In the genomic region with DNA sequence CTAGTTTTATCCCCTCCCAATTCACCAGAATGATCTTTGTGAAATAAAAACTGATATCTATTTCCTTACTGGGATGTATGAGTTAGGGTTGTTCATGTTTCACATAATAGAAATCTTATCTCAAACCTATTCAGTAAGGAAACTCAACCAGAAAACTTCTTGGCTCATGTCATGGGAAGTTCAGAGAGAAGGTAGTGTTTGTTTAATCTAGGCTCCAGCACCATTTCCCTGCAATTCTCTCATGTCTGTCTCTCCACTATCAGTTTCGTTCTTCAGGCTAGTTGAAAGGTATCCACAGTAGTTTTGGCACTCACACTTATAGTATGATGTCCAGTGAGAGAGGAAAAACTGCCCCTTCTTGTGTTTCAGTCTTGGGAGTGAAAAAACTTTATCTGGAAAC, we compare ENCODE assay signal across 29 cellular contexts. TPM values are rescaled to one million over a fixed set of nuclear protein-coding genes. Genes with fewer than 3 reads are reported as not detected.
"Had no signal": no experiment of that assay in that cellular context is flagged by ENCODE, and none has a peak within 500 bp of the region (broad histone marks: within the 10 kb centered on the region; RNA-seq: fewer than 3 reads in every experiment).

No MANE protein-coding gene starts in this region.

- ATAC-seq: activated CD8-positive, alpha-beta T cell treated with anti-CD3 and anti-CD28 coated beads, Interleukin-2, amount 10 ng/mL, durations not matched to agents 7 days and 5 days; PC-3; WTC11 had no signal

- H3K4me1 Mint-ChIP-seq: activated naive CD8-positive, alpha-beta T cell treated with anti-CD3 and anti-CD28 coated beads, Interleukin-2, amount 10 ng/mL, durations not matched to agents 7 days and 5 days; WTC11 had no signal

- H3K36me3 Mint-ChIP-seq: activated naive CD8-positive, alpha-beta T cell treated with anti-CD3 and anti-CD28 coated beads, Interleukin-2, amount 10 ng/mL, durations not matched to agents 7 days and 5 days had no signal

- H3K27ac Mint-ChIP-seq: activated CD8-positive, alpha-beta T cell treated with anti-CD3 and anti-CD28 coated beads, Interleukin-2, amount 10 ng/mL, durations not matched to agents 7 days and 5 days; activated naive CD8-positive, alpha-beta T cell treated with anti-CD3 and anti-CD28 coated beads, Interleukin-2, amount 10 ng/mL, durations not matched to agents 7 days and 5 days; T-helper 1 cell treated with Interleukin-12 subunit alpha and Interleukin-12 subunit beta and Interleukin-4 antibody, amounts not matched to agents 30 μg/mL and 1 μg/mL, for 36 hours; WTC11 had no signal

- DNase-seq: activated CD4-positive, alpha-beta T cell treated with anti-CD3 and anti-CD28 coated beads for 48 hours; activated CD4-positive, alpha-beta T cell treated with anti-CD3 and anti-CD28 coated beads, Interleukin-2, amount 50 U/mL, for 4 hours; activated CD4-positive, CD25-positive, alpha-beta regulatory T cell treated with anti-CD3 and anti-CD28 coated beads, Interleukin-2, amount 50 U/mL, for 72 hours; activated CD8-positive, alpha-beta memory T cell treated with anti-CD3 and anti-CD28 coated beads, Interleukin-2, amount 50 U/mL, for 48 hours; activated CD8-positive, alpha-beta T cell treated with anti-CD3 and anti-CD28 coated beads, Interleukin-2, amount 10 ng/mL, durations not matched to agents 7 days and 5 days; activated naive CD4-positive, alpha-beta T cell treated with anti-CD3 and anti-CD28 coated beads, Interleukin-2, amount 50 U/mL, for 16 hours; activated naive CD8-positive, alpha-beta T cell treated with anti-CD3 and anti-CD28 coated beads, Interleukin-2, amount 10 ng/mL, durations not matched to agents 7 days and 5 days; activated T-cell treated with anti-CD3 and anti-CD28 coated beads, Interleukin-2, amount 50 U/mL, for 1 hour; adrenal gland; anterior cingulate cortex; caudate nucleus; MG63; MV-4-11; NCI-H1092 treated with DMSO at 0.1 percent for 48 hours; NCI-H1436 treated with DMSO at 0.1 percent for 48 hours; NCI-H187 treated with DMSO at 0.1 percent for 48 hours; NCI-H2081 treated with DMSO at 0.1 percent for 48 hours; NCI-H345; NCI-H510A; NCI-H526 treated with DMSO at 0.1 percent for 48 hours; NCI-H82; NK-92 treated with Interleukin-12 subunit alpha and Interleukin-12 subunit beta, amount 100 ng/mL, for 24 hours; PC-3; SHP77 treated with DMSO at 0.1 percent for 48 hours had no signal

- H3K4me3 ChIP-seq: adrenal gland, breast epithelium, MG63 had no signal

- H3K4me3 Mint-ChIP-seq: activated CD8-positive, alpha-beta T cell treated with anti-CD3 and anti-CD28 coated beads, Interleukin-2, amount 10 ng/mL, durations not matched to agents 7 days and 5 days; activated naive CD8-positive, alpha-beta T cell treated with anti-CD3 and anti-CD28 coated beads, Interleukin-2, amount 10 ng/mL, durations not matched to agents 7 days and 5 days; T-helper 1 cell treated with Interleukin-12 subunit alpha and Interleukin-12 subunit beta and Interleukin-4 antibody, amounts not matched to agents 30 μg/mL and 1 μg/mL, for 36 hours; WTC11 had no signal

- H3K27me3 Mint-ChIP-seq: activated naive CD8-positive, alpha-beta T cell treated with anti-CD3 and anti-CD28 coated beads, Interleukin-2, amount 10 ng/mL, durations not matched to agents 7 days and 5 days had no signal

RNA-seq across cellular contexts. Expression of gene SH2D1B, which starts 51.1 kb away (rescaled TPM):
- total RNA-seq: activated CD8-positive, alpha-beta T cell treated with anti-CD3 and anti-CD28 coated beads, Interleukin-2, amount 10 ng/mL, durations not matched to agents 7 days and 5 days; activated naive CD8-positive, alpha-beta T cell treated with anti-CD3 and anti-CD28 coated beads, Interleukin-2, amount 10 ng/mL, durations not matched to agents 7 days and 5 days; cerebellum; SK-MEL-5; WTC11 had no signal
